ENCODE assay signal across 22 cellular contexts in the genomic region with DNA sequence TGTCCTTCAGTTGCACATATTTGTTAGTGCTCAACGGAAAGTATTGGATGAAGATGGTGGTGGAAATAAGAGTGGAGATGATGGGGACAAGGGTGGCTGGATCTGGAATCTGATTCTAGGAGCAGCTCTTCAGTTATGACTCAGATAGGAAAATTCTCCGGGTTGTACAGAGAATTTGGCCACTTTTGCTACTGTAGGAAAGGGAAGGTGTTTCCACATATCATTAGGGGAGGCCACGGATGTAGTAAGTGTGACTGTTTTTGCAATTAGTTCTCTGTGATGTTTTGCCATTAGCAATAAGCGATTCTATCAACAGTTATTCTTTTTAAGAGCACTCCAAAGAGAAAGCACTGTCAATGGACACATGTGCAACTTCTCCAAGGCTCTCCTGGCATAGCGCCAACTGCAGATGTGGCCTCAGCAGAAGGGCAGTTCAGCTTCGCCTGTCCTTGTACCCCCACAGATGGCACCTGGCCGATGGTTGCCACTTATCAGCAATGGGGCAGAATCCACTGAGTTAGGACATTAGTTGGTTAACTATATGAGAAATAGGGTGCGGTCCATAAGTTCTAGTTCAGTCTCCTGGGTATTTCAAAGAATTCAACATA.
A peak's percentile ranks its signal among the peaks of the same experiment; 100 is the strongest.
DNase-seq lines count a peak whose midpoint lies in the region; ATAC-seq, FAIRE-seq and TF ChIP-seq lines count a peak whose summit lies in the region.
"Had no signal": no experiment of that assay in that cellular context is flagged by ENCODE, and none has a peak within 500 bp of the region (broad histone marks: within the 10 kb centered on the region; RNA-seq: fewer than 3 reads in every experiment).

No MANE protein-coding gene starts in this region.

- intact Hi-C loops in GM12878 (cut with micrococcal nuclease; ENCODE audit: unreplicated experiment), result loop anchor here (1.0 to 10.0 kb wide), 6 partner anchors 54 to 416 kb away; partner anchors contain the start of gene LHFPL2
- intact Hi-C loops in vagina (cut with DNase I), result no loop called here

- H3K27ac ChIP-seq in DOHH2 (ENCODE audit: low read depth, low read length) (no peak overlapping the region), GM12878 (ENCODE audit: control insufficient read depth, insufficient read depth) (no peak overlapping the region; the same call in 1 of the 2 replicates), RWPE1 (no peak overlapping the region), vagina (no peak overlapping the region)
- H3K27ac ChIP-seq: neural progenitor cell, prostate gland had no signal

- no peaks in the 10 kb centered on the region for H3K9me3 Mint-ChIP-seq in nephron
- H3K9me3 Mint-ChIP-seq: activated CD4-positive, alpha-beta T cell treated with anti-CD3 and anti-CD28 coated beads, Interleukin-2, amount 10 ng/mL, durations not matched to agents 24 days and 14 days; activated naive CD8-positive, alpha-beta T cell treated with anti-CD3 and anti-CD28 coated beads for 36 hours; activated T-helper 17 cell treated with anti-CD3 and anti-CD28 coated beads, Interleukin-2, amount 50 U/mL, for 72 hours; effector memory CD8-positive, alpha-beta T cell; neural progenitor cell had no signal

- peak in 2 of 3 experiments; percentile 2 to 23 for DNase-seq in NCI-H1417 (lab: John Stamatoyannopoulos, UW)
- no peak for DNase-seq in NCI-H1417 treated with DMSO at 0.1 percent for 48 hours (lab: John Stamatoyannopoulos, UW)
- no peak for DNase-seq in GM12878 (ENCODE audit: low read depth, low spot score)
- DNase-seq in RWPE1 (ENCODE audit: low spot score), result no peak
- no peak for DNase-seq in stimulated activated CD4-positive, alpha-beta T cell treated with anti-CD3 and anti-CD28 coated beads, Interleukin-2, amount 100 ng/mL, for 24 hours
- no peak for DNase-seq in vagina (ENCODE audit: extremely low spot score in 2 of 2)
- DNase-seq: activated CD4-positive, alpha-beta T cell treated with anti-CD3 and anti-CD28 coated beads, Interleukin-2, amount 10 ng/mL, durations not matched to agents 24 days and 14 days; activated naive CD8-positive, alpha-beta T cell treated with anti-CD3 and anti-CD28 coated beads for 36 hours; Calu3; effector memory CD8-positive, alpha-beta T cell; midbrain; MM.1S; NCI-H1694 had no signal

- no peak for TF ChIP-seq EP300 in GM12878 (IDR thresholded peaks at IDR 0.05; ENCODE audit: borderline replicate concordance in 1 of 2, control insufficient read depth in 1 of 2, low read depth in 2 of 2, low read length in 2 of 2)

- H3K4me2 ChIP-seq in DOHH2 (ENCODE audit: low read length) (peak overlapping the region; percentile 51; the same call in 1 of the 2 replicates), GM12878 (ENCODE audit: control insufficient read depth, insufficient read depth) (peak overlapping the region; percentile 45)
- H3K4me2 ChIP-seq: neural progenitor cell had no signal

- 90% methylated on average over 8 of the region's 8 CpGs for WGBS in GM12878 (ENCODE audit: insufficient coverage, insufficient replicate concordance, low lambda C conversion rate, missing lambda C conversion rate)

- CTCF ChIA-PET in GM12878 (lab: Yijun Ruan, JAX), result interaction anchor here (0.7 to 6.6 kb wide), 7 partner anchors 11 to 244 kb away, joined by 3 to 55 read pairs (median 4); no protein-coding TSS in a partner anchor
- CTCF ChIA-PET in RWPE1 (lab: Yijun Ruan, JAX), result interaction anchor here (0.6 kb wide), 1 partner anchor 1756 kb away, joined by 3 read pairs; no protein-coding TSS in a partner anchor

- no peak overlapping the region for H2AFZ ChIP-seq in GM12878 (ENCODE audit: control insufficient read depth, low read depth, low read length)
- H2AFZ ChIP-seq: neural progenitor cell had no signal

- SMC1A ChIA-PET in GM12878 (lab: Charles Lee; ENCODE audit: uncharacterized antibody, unreplicated experiment), result interaction anchor here (0.7 to 1.6 kb wide), 10 partner anchors 9 to 369 kb away, joined by 3 to 9 read pairs (median 3); no protein-coding TSS in a partner anchor

- peak overlapping the region; percentile 46 to 90 (median 75) for H3K27ac Mint-ChIP-seq in nephron
- H3K27ac Mint-ChIP-seq: activated CD4-positive, alpha-beta T cell treated with anti-CD3 and anti-CD28 coated beads, Interleukin-2, amount 10 ng/mL, durations not matched to agents 24 days and 14 days; activated naive CD8-positive, alpha-beta T cell treated with anti-CD3 and anti-CD28 coated beads for 36 hours; activated T-helper 17 cell treated with anti-CD3 and anti-CD28 coated beads, Interleukin-2, amount 50 U/mL, for 72 hours; effector memory CD8-positive, alpha-beta T cell; IgD-negative memory B cell; neural progenitor cell had no signal

- H3K9me3 ChIP-seq in DOHH2 (ENCODE audit: control insufficient read depth, insufficient read depth, low read length), result no peaks in the 10 kb centered on the region
- H3K9me3 ChIP-seq in GM12878 (replicated peaks; ENCODE audit: control insufficient read depth, insufficient read depth, low read length), result peaks cover 3% of the 10 kb centered on the region; the same call in 2 of the 3 replicates
- no peaks in the 10 kb centered on the region for H3K9me3 ChIP-seq in vagina
- H3K9me3 ChIP-seq: prostate gland had no signal

- no peaks in the 10 kb centered on the region for H3K27me3 Mint-ChIP-seq in nephron (ENCODE audit: low read depth)
- H3K27me3 Mint-ChIP-seq: activated naive CD8-positive, alpha-beta T cell treated with anti-CD3 and anti-CD28 coated beads for 36 hours; activated T-helper 17 cell treated with anti-CD3 and anti-CD28 coated beads, Interleukin-2, amount 50 U/mL, for 72 hours; effector memory CD8-positive, alpha-beta T cell had no signal

- H4K20me1 ChIP-seq in DOHH2 (ENCODE audit: control insufficient read depth, insufficient read depth, low read depth, low read length) (no peaks in the 10 kb centered on the region), GM12878 (ENCODE audit: control insufficient read depth, insufficient read depth) (no peaks in the 10 kb centered on the region)

- POLR2A ChIA-PET in GM12878 (lab: Charles Lee), result interaction anchor here (0.6 kb wide), 1 partner anchor 96 kb away, joined by 5 read pairs; no protein-coding TSS in a partner anchor
- POLR2A ChIA-PET in RWPE1 (lab: Yijun Ruan, JAX; ENCODE audit: low non-redundant PET), result no interaction called here

- H3K36me3 ChIP-seq in DOHH2 (ENCODE audit: control insufficient read depth, low read length), result no peaks in the 10 kb centered on the region
- no peaks in the 10 kb centered on the region for H3K36me3 ChIP-seq in GM12878 (ENCODE audit: control insufficient read depth in 2 of 2, insufficient read depth in 2 of 2, low read length in 1 of 2)
- no peaks in the 10 kb centered on the region for H3K36me3 ChIP-seq in vagina
- H3K36me3 ChIP-seq: neural progenitor cell, prostate gland had no signal

- H3K27me3 ChIP-seq in DOHH2 (ENCODE audit: control insufficient read depth, low read length), result no peaks in the 10 kb centered on the region
- no peaks in the 10 kb centered on the region; a peak in 1 of 4 replicates for H3K27me3 ChIP-seq in GM12878 (replicated peaks in 1 of 2; ENCODE audit: control insufficient read depth in 2 of 2, insufficient read depth in 2 of 2, low read length in 1 of 2)
- no peaks in the 10 kb centered on the region for H3K27me3 ChIP-seq in vagina
- H3K27me3 ChIP-seq: neural progenitor cell had no signal

- no peaks in the 10 kb centered on the region for H3F3A ChIP-seq in DOHH2 (ENCODE audit: control insufficient read depth, insufficient read depth)

- H3K9me2 ChIP-seq in DOHH2 (replicated peaks; ENCODE audit: control insufficient read depth, low read length), result no peaks in the 10 kb centered on the region

- H3K79me2 ChIP-seq in DOHH2 (ENCODE audit: control insufficient read depth, low read length) (no peaks in the 10 kb centered on the region), GM12878 (ENCODE audit: control insufficient read depth, insufficient read depth, low read length) (no peaks in the 10 kb centered on the region)

- BruUV-seq in GM12878 (replicated peaks; lab: Mats Ljungman, UMichigan), result no TSS peak

- RAD21 ChIA-PET in GM12878 (lab: Charles Lee; ENCODE audit: unreplicated experiment), result interaction anchor here (0.6 to 1.3 kb wide), 3 partner anchors 77 to 147 kb away, joined by 3 to 4 read pairs (median 3); no protein-coding TSS in a partner anchor

- H3K4me1 ChIP-seq in DOHH2 (ENCODE audit: control insufficient read depth, low read length) (peaks cover 29% of the 10 kb centered on the region), GM12878 (ENCODE audit: control insufficient read depth, insufficient read depth, low read length) (peaks cover 26% of the 10 kb centered on the region), vagina (no peaks in the 10 kb centered on the region)
- H3K4me1 ChIP-seq: prostate gland had no signal

- peaks cover 40% of the 10 kb centered on the region for H3K4me1 Mint-ChIP-seq in nephron

- in situ Hi-C loops in GM12878 (cut with MboI), result loop anchor here (5.0 kb wide), 1 partner anchor 131 kb away; no protein-coding TSS in a partner anchor

- H3K4me3 Mint-ChIP-seq in nephron, result no peak overlapping the region
- H3K4me3 Mint-ChIP-seq: activated CD4-positive, alpha-beta T cell treated with anti-CD3 and anti-CD28 coated beads, Interleukin-2, amount 10 ng/mL, durations not matched to agents 24 days and 14 days; activated naive CD8-positive, alpha-beta T cell treated with anti-CD3 and anti-CD28 coated beads for 36 hours; activated T-helper 17 cell treated with anti-CD3 and anti-CD28 coated beads, Interleukin-2, amount 50 U/mL, for 72 hours; effector memory CD8-positive, alpha-beta T cell; neural progenitor cell had no signal

- H3K4me3 ChIP-seq in DOHH2 (ENCODE audit: low read length), result no peak overlapping the region
- H3K4me3 ChIP-seq in GM12878, result no peak overlapping the region
- H3K4me3 ChIP-seq in vagina, result no peak overlapping the region
- H3K4me3 ChIP-seq: neural progenitor cell, prostate gland had no signal

- H3K36me3 Mint-ChIP-seq in nephron (ENCODE audit: low read depth), result no peaks in the 10 kb centered on the region
- H3K36me3 Mint-ChIP-seq: IgD-negative memory B cell had no signal

- no peak for FAIRE-seq in GM12878 (lab: Jason Lieb, UNC)
- FAIRE-seq: colon, G401.6 had no signal

- no peak overlapping the region for H3K9ac ChIP-seq in GM12878 (ENCODE audit: control insufficient read depth, insufficient read depth, low read length)
- H3K9ac ChIP-seq: neural progenitor cell had no signal

- TF ChIP-seq CTCF in DOHH2 (IDR thresholded peaks at IDR 0.05; ENCODE audit: low read depth, low read length, poor library complexity, severe bottlenecking) (no peak), GM12878 (IDR thresholded peaks at IDR 0.05 in 2 of 3, conservative IDR thresholded peaks at IDR 0.05 in 1 of 3; ENCODE audit: control insufficient read depth in 2 of 3, extremely low read depth in 1 of 3, insufficient read depth in 1 of 3, low read depth in 3 of 3, low read length in 3 of 3) (no peak), nephron (IDR thresholded peaks at IDR 0.05; ENCODE audit: unreplicated experiment in 3 of 3) (no peak), RWPE1 (conservative IDR thresholded peaks at IDR 0.05; ENCODE audit: low read depth) (no peak), vagina (IDR thresholded peaks at IDR 0.05) (no peak)

- TF ChIP-seq RAD21 in GM12878 (IDR thresholded peaks at IDR 0.05; ENCODE audit: insufficient read depth, low read depth, low read length), result no peak

- no peak for TF ChIP-seq POLR2A in GM12878 (IDR thresholded peaks at IDR 0.05; ENCODE audit: low read depth, low read length)
- no peak for TF ChIP-seq POLR2A in vagina (IDR thresholded peaks at IDR 0.05)

- no peak for ATAC-seq in GM12878
- ATAC-seq: activated T-helper 17 cell treated with anti-CD3 and anti-CD28 coated beads, Interleukin-2, amount 50 U/mL, for 72 hours; effector memory CD8-positive, alpha-beta T cell; left lobe of liver had no signal

Comparison
In these comparisons a context has a peak if more than half of its experiments do, and no peak if none do; other contexts are left out.
1. DNase-seq: peak in NCI-H1417 (2 of 3); none in NCI-H1417 treated with DMSO at 0.1 percent for 48 hours (single experiment), GM12878 (single experiment), RWPE1 (single experiment), stimulated activated CD4-positive, alpha-beta T cell treated with anti-CD3 and anti-CD28 coated beads, Interleukin-2, amount 100 ng/mL, for 24 hours (0 of 2) and vagina (0 of 2).